Comparison of ENCODE assay signal across 18 cellular contexts in genomic region chr15:68420186-68420684, GRCh38. TPM values are rescaled to one million over a fixed set of nuclear protein-coding genes. Genes with fewer than 3 reads are reported as not detected.
DNase-seq lines count a peak whose midpoint lies in the region; FAIRE-seq and TF ChIP-seq lines count a peak whose summit lies in the region.
"Had no signal": no experiment of that assay in that cellular context is flagged by ENCODE, and none has a peak within 500 bp of the region (broad histone marks: within the 10 kb centered on the region; RNA-seq: fewer than 3 reads in every experiment).

No MANE protein-coding gene starts in this region.

- peak overlapping the region; percentile 66 for H3K27ac Mint-ChIP-seq in astrocyte (ENCODE audit: unreplicated experiment)
- peak overlapping the region; percentile 5 for H3K27ac Mint-ChIP-seq in neural crest cell (ENCODE audit: unreplicated experiment)
- no peak overlapping the region for H3K27ac Mint-ChIP-seq in activated T-cell treated with anti-CD3 and anti-CD28 coated beads, Interleukin-2, amount 50 U/mL, for 24 hours
- H3K27ac Mint-ChIP-seq in activated CD4-positive, alpha-beta T cell treated with anti-CD3 and anti-CD28 coated beads, Interleukin-2, amount 10 ng/mL, durations not matched to agents 7 days and 5 days = no peak overlapping the region
- H3K27ac Mint-ChIP-seq: activated CD4-positive, alpha-beta T cell treated with anti-CD3 and anti-CD28 coated beads for 36 hours; stimulated activated memory B cell treated with anti-CD40 and anti-IgM and Interleukin-4, amounts not matched to agents 10 μg/mL and 1 μg/mL and 100 μg/mL, for 72 hours; T-helper 1 cell treated with Interleukin-12 subunit alpha and Interleukin-12 subunit beta and Interleukin-4 antibody, amounts not matched to agents 30 μg/mL and 1 μg/mL, for 36 hours had no signal

- H3K4me2 ChIP-seq in astrocyte (ENCODE audit: low read length) = peak overlapping the region; percentile 31

- no peak overlapping the region for H3K9ac ChIP-seq in astrocyte (ENCODE audit: low read length)

- H3K36me3 Mint-ChIP-seq in astrocyte (ENCODE audit: low read depth, unreplicated experiment) (peaks cover 45% of the 10 kb centered on the region), neural crest cell (ENCODE audit: low read depth) (no peaks in the 10 kb centered on the region)
- H3K36me3 Mint-ChIP-seq in activated T-cell treated with anti-CD3 and anti-CD28 coated beads, Interleukin-2, amount 50 U/mL, for 24 hours (ENCODE audit: low read depth) = no peaks in the 10 kb centered on the region
- no peaks in the 10 kb centered on the region for H3K36me3 Mint-ChIP-seq in activated CD4-positive, alpha-beta T cell treated with anti-CD3 and anti-CD28 coated beads, Interleukin-2, amount 10 ng/mL, durations not matched to agents 7 days and 5 days (ENCODE audit: low read depth)
- H3K36me3 Mint-ChIP-seq: stimulated activated memory B cell treated with anti-CD40 and anti-IgM and Interleukin-4, amounts not matched to agents 10 μg/mL and 1 μg/mL and 100 μg/mL, for 72 hours had no signal

- H3K4me3 Mint-ChIP-seq in astrocyte (ENCODE audit: unreplicated experiment) (peak overlapping the region; percentile 62), neural crest cell (no peak overlapping the region)
- no peak overlapping the region for H3K4me3 Mint-ChIP-seq in activated T-cell treated with anti-CD3 and anti-CD28 coated beads, Interleukin-2, amount 50 U/mL, for 24 hours
- no peak overlapping the region for H3K4me3 Mint-ChIP-seq in activated CD4-positive, alpha-beta T cell treated with anti-CD3 and anti-CD28 coated beads, Interleukin-2, amount 10 ng/mL, durations not matched to agents 7 days and 5 days
- H3K4me3 Mint-ChIP-seq: activated CD4-positive, alpha-beta T cell treated with anti-CD3 and anti-CD28 coated beads for 36 hours; stimulated activated memory B cell treated with anti-CD40 and anti-IgM and Interleukin-4, amounts not matched to agents 10 μg/mL and 1 μg/mL and 100 μg/mL, for 72 hours; T-helper 1 cell treated with Interleukin-12 subunit alpha and Interleukin-12 subunit beta and Interleukin-4 antibody, amounts not matched to agents 30 μg/mL and 1 μg/mL, for 36 hours had no signal

- H3K9me3 ChIP-seq in astrocyte (ENCODE audit: insufficient read depth, low read depth, low read length) = no peaks in the 10 kb centered on the region
- H3K9me3 ChIP-seq: heart left ventricle had no signal

- no peak overlapping the region for H3K4me3 ChIP-seq in astrocyte (ENCODE audit: insufficient read depth, low read depth, low read length)
- H3K4me3 ChIP-seq: heart left ventricle had no signal

- no peak for TF ChIP-seq CTCF in astrocyte (IDR thresholded peaks at IDR 0.05; ENCODE audit: insufficient read depth, low read depth, low read length)
- no peak for TF ChIP-seq CTCF in neural crest cell (conservative IDR thresholded peaks at IDR 0.05)
- TF ChIP-seq CTCF in GM13977 (IDR thresholded peaks at IDR 0.05; ENCODE audit: extremely low read depth, insufficient read depth, missing control alignments) = no peak

- peak; percentile 92 for FAIRE-seq in HTR-8/SVneo (lab: Jason Lieb, UNC)
- no peak for FAIRE-seq in astrocyte (lab: Jason Lieb, UNC)
- FAIRE-seq: RCC 7860 had no signal

- H3K4me1 ChIP-seq in astrocyte (ENCODE audit: insufficient read depth, low read length) = peaks cover 49% of the 10 kb centered on the region

- peaks cover 97% of the 10 kb centered on the region for H4K20me1 ChIP-seq in astrocyte (ENCODE audit: insufficient read depth, low read length)

- H3K27ac ChIP-seq in astrocyte (ENCODE audit: low read depth, low read length) = no peak overlapping the region
- H3K27ac ChIP-seq: heart left ventricle had no signal

- in situ Hi-C loops in GM13977 (cut with MboI; ENCODE audit: low pct_unique_long_range_greater_than_20kb, low sequenced_read_pairs, unreplicated experiment) = no loop called here

- DNase-seq in A172 (ENCODE audit: low spot score) (peak; percentile 57), HTR-8/SVneo (ENCODE audit: insufficient read length, low spot score) (no peak), astrocyte (ENCODE audit: low read depth) (no peak), neural crest cell (ENCODE audit: low read depth, low spot score) (no peak), GM13977 (ENCODE audit: low spot score) (no peak), DMS53 treated with DMSO at 0.1 percent for 48 hours (lab: John Stamatoyannopoulos, UW; ENCODE audit: unreplicated experiment) (no peak)
- no peak for DNase-seq in activated T-cell treated with anti-CD3 and anti-CD28 coated beads, Interleukin-2, amount 50 U/mL, for 24 hours
- no peak for DNase-seq in activated CD4-positive, alpha-beta T cell treated with anti-CD3 and anti-CD28 coated beads, Interleukin-2, amount 10 ng/mL, durations not matched to agents 7 days and 5 days
- DNase-seq: activated CD4-positive, alpha-beta T cell treated with anti-CD3 and anti-CD28 coated beads for 36 hours; cortex of kidney; MV-4-11; NCI-H226; right cardiac atrium; stimulated activated CD4-positive, alpha-beta T cell treated with anti-CD3 and anti-CD28 coated beads, Interleukin-4, amount 100 ng/mL, for 24 hours had no signal

- POLR2A ChIA-PET in activated CD4-positive, alpha-beta T cell treated with anti-CD3 and anti-CD28 coated beads, Interleukin-2, amount 10 ng/mL, durations not matched to agents 7 days and 5 days (lab: Charles Lee) = no interaction called here

- H3K36me3 ChIP-seq in astrocyte (ENCODE audit: insufficient read depth, low read length) = no peaks in the 10 kb centered on the region
- H3K36me3 ChIP-seq: heart left ventricle had no signal

- CTCF ChIA-PET in activated CD4-positive, alpha-beta T cell treated with anti-CD3 and anti-CD28 coated beads, Interleukin-2, amount 10 ng/mL, durations not matched to agents 7 days and 5 days (lab: Charles Lee) = no interaction called here

- H2AFZ ChIP-seq in astrocyte (ENCODE audit: low read depth, low read length) = no peak overlapping the region

- peaks cover 92% of the 10 kb centered on the region for H3K79me2 ChIP-seq in astrocyte (ENCODE audit: insufficient read depth, low read length)

- H3K4me1 Mint-ChIP-seq in astrocyte (ENCODE audit: low read depth, unreplicated experiment) (peaks cover 85% of the 10 kb centered on the region), neural crest cell (peaks cover 56% of the 10 kb centered on the region)
- H3K4me1 Mint-ChIP-seq in activated T-cell treated with anti-CD3 and anti-CD28 coated beads, Interleukin-2, amount 50 U/mL, for 24 hours (ENCODE audit: low read depth) = no peaks in the 10 kb centered on the region
- H3K4me1 Mint-ChIP-seq in activated CD4-positive, alpha-beta T cell treated with anti-CD3 and anti-CD28 coated beads, Interleukin-2, amount 10 ng/mL, durations not matched to agents 7 days and 5 days = no peaks in the 10 kb centered on the region
- H3K4me1 Mint-ChIP-seq: activated CD4-positive, alpha-beta T cell treated with anti-CD3 and anti-CD28 coated beads for 36 hours; stimulated activated memory B cell treated with anti-CD40 and anti-IgM and Interleukin-4, amounts not matched to agents 10 μg/mL and 1 μg/mL and 100 μg/mL, for 72 hours had no signal

- H3K27me3 ChIP-seq in astrocyte (ENCODE audit: insufficient read depth, low read length) = no peaks in the 10 kb centered on the region
- H3K27me3 ChIP-seq: heart left ventricle had no signal

- H3K9me3 Mint-ChIP-seq in astrocyte (ENCODE audit: unreplicated experiment) (no peaks in the 10 kb centered on the region), neural crest cell (no peaks in the 10 kb centered on the region)
- no peaks in the 10 kb centered on the region for H3K9me3 Mint-ChIP-seq in activated T-cell treated with anti-CD3 and anti-CD28 coated beads, Interleukin-2, amount 50 U/mL, for 24 hours
- no peaks in the 10 kb centered on the region for H3K9me3 Mint-ChIP-seq in activated CD4-positive, alpha-beta T cell treated with anti-CD3 and anti-CD28 coated beads, Interleukin-2, amount 10 ng/mL, durations not matched to agents 7 days and 5 days
- H3K9me3 Mint-ChIP-seq: stimulated activated memory B cell treated with anti-CD40 and anti-IgM and Interleukin-4, amounts not matched to agents 10 μg/mL and 1 μg/mL and 100 μg/mL, for 72 hours; T-helper 1 cell treated with Interleukin-12 subunit alpha and Interleukin-12 subunit beta and Interleukin-4 antibody, amounts not matched to agents 30 μg/mL and 1 μg/mL, for 36 hours had no signal

- H3K27me3 Mint-ChIP-seq in astrocyte (ENCODE audit: low read depth, unreplicated experiment) (peaks cover under 1% of the 10 kb centered on the region), neural crest cell (ENCODE audit: low read depth) (peaks cover 5% of the 10 kb centered on the region)
- no peaks in the 10 kb centered on the region for H3K27me3 Mint-ChIP-seq in activated T-cell treated with anti-CD3 and anti-CD28 coated beads, Interleukin-2, amount 50 U/mL, for 24 hours
- no peaks in the 10 kb centered on the region for H3K27me3 Mint-ChIP-seq in activated CD4-positive, alpha-beta T cell treated with anti-CD3 and anti-CD28 coated beads, Interleukin-2, amount 10 ng/mL, durations not matched to agents 7 days and 5 days
- H3K27me3 Mint-ChIP-seq: activated CD4-positive, alpha-beta T cell treated with anti-CD3 and anti-CD28 coated beads for 36 hours had no signal

RNA-seq across cellular contexts. Expression of gene ITGA11, which starts 11.7 kb away (rescaled TPM):
- 0.72 and 1.9 TPM in 2 replicates for total RNA-seq in A172 (2014; rRNA removed; shearing (Covaris generic))
- total RNA-seq in astrocyte (193 and 369 TPM in 2 replicates), neural crest cell (0.18 and 0.51 TPM in 2 replicates)
- 1 to 10 TPM; 1.0 to 1.1 TPM for total RNA-seq in activated CD4-positive, alpha-beta T cell treated with anti-CD3 and anti-CD28 coated beads, Interleukin-2, amount 10 ng/mL, durations not matched to agents 7 days and 5 days

Comparison
In these comparisons a context has a peak if more than half of its experiments do, and no peak if none do; other contexts are left out.
1. H3K27ac Mint-ChIP-seq: peak in astrocyte (single experiment) and neural crest cell (single experiment); none in activated T-cell treated with anti-CD3 and anti-CD28 coated beads, Interleukin-2, amount 50 U/mL, for 24 hours (single experiment) and activated CD4-positive, alpha-beta T cell treated with anti-CD3 and anti-CD28 coated beads, Interleukin-2, amount 10 ng/mL, durations not matched to agents 7 days and 5 days (single experiment).
2. RNA of gene ITGA11, which starts 11.7 kb away (total RNA-seq): 193 to 369 TPM in astrocyte; 1.0 to 1.1 TPM in activated CD4-positive, alpha-beta T cell treated with anti-CD3 and anti-CD28 coated beads, Interleukin-2, amount 10 ng/mL, durations not matched to agents 7 days and 5 days, 0.72 to 1.9 TPM in A172 and 0.18 to 0.51 TPM in neural crest cell; every median in the first group is over 10 times any median in the second.